12 cellular contexts compared by ENCODE assay signal in the genomic region with DNA sequence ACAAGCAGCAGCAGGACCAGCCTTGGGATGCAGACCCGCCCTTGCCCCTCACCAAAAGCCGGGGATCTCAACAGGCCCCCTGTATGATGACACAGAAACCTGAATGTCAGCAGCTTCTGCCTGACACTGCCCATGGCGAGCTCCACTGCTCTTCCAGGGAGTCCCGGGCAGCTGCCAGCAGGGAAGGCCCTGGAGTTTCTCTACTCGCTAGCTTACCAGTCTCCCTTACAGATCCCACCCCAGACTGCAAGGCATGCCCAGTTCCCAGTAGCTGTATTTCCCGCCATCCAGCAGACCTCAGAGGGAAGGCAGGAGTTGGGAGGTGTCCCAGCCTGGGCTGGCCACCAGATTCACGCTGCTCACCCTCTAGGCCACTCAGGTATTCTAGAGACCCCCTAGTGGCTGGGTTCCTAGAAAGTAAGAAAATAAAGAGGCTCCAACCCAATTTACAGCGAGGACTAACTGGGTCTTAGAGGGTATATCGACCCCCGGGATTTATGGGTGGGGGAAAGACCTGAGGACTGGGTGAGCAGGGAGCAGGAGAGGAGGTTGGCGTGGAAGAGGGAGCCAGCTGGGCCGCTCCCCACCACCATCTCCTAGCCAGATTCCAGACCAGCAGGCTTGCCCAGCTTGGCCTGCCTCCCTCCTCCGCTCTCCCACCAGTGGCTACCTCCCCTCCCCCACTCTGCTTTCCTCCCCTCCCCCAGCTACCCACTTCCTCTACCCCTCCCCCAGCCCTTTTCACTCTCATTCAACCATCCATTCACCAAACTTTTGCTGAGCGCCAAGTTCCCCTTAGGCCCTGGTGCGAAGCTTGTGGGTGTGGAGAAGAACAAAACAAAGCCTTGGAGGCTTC. TPM values are rescaled to one million over a fixed set of nuclear protein-coding genes. Genes with fewer than 3 reads are reported as not detected.
DNase-seq lines count a peak whose midpoint lies in the region; ATAC-seq, FAIRE-seq and TF ChIP-seq lines count a peak whose summit lies in the region.
"Had no signal": no experiment of that assay in that cellular context is flagged by ENCODE, and none has a peak within 500 bp of the region (broad histone marks: within the 10 kb centered on the region; RNA-seq: fewer than 3 reads in every experiment).

No MANE protein-coding gene starts in this region.

- no peak for FAIRE-seq in kidney (lab: Jason Lieb, UNC)

- H3K9me3 Mint-ChIP-seq in GM23338 = no peaks in the 10 kb centered on the region; the same call in 1 of the 3 replicates

- H3K4me3 ChIP-seq in GM23338 (peak overlapping the region; percentile 42), kidney (ENCODE audit: low read length in 2 of 2) (no peak overlapping the region)
- H3K4me3 ChIP-seq: HAP-1, left ventricle myocardium inferior had no signal

- H3F3A ChIP-seq in GM23338 (replicated peaks; ENCODE audit: low read depth) = peaks cover 29% of the 10 kb centered on the region; the same call in 1 of the 2 replicates

- H3K4me1 ChIP-seq in GM23338 (ENCODE audit: insufficient read depth) (peaks cover 50% of the 10 kb centered on the region), kidney (ENCODE audit: control insufficient read depth in 1 of 2, insufficient read depth in 1 of 2, low read depth in 1 of 2, low read length in 2 of 2) (peaks cover 0 to 7% of the 10 kb centered on the region in 2 donors)

- H3K27ac ChIP-seq in C4-2B (peak overlapping the region; percentile 100; the same call in 1 of the 2 replicates), GM23338 (ENCODE audit: low read depth) (peak overlapping the region; percentile 96), kidney (ENCODE audit: low read depth in 2 of 2, low read length in 2 of 2) (no peak overlapping the region)
- H3K27ac ChIP-seq: left ventricle myocardium inferior had no signal

- H3K36me3 Mint-ChIP-seq in GM23338 (ENCODE audit: low read depth) = no peaks in the 10 kb centered on the region
- H3K36me3 Mint-ChIP-seq: activated CD8-positive, alpha-beta memory T cell treated with anti-CD3 and anti-CD28 coated beads, Interleukin-2, amount 10 ng/mL, durations not matched to agents 7 days and 5 days had no signal

- H3K9me3 ChIP-seq in kidney (ENCODE audit: control insufficient read depth in 1 of 2, low read length in 2 of 2) = no peaks in the 10 kb centered on the region
- H3K9me3 ChIP-seq: HAP-1, left ventricle myocardium inferior had no signal

- no peaks in the 10 kb centered on the region for H3K9me2 ChIP-seq in GM23338 (ENCODE audit: insufficient read depth)

- H3K79me2 ChIP-seq in GM23338 (replicated peaks; ENCODE audit: insufficient read depth) = no peaks in the 10 kb centered on the region

- DNase-seq in GM23338 (ENCODE audit: low spot score) (peak; percentile 89), SKM-1 treated with dmso at 0.1 percent for 144 hours (lab: John Stamatoyannopoulos, UW; ENCODE audit: unreplicated experiment) (peak; percentile 58), kidney (peak; percentile 60), SHP77 (lab: John Stamatoyannopoulos, UW) (no peak), NCI-H1105 (lab: John Stamatoyannopoulos, UW) (no peak), COLO668 (lab: John Stamatoyannopoulos, UW; ENCODE audit: unreplicated experiment) (no peak)
- DNase-seq in activated CD4-positive, CD25-positive, alpha-beta regulatory T cell (lab: John Stamatoyannopoulos, UW) = no peak
- DNase-seq: activated CD8-positive, alpha-beta memory T cell treated with anti-CD3 and anti-CD28 coated beads, Interleukin-2, amount 10 ng/mL, durations not matched to agents 7 days and 5 days; left ventricle myocardium inferior; NCI-H1694 treated with DMSO at 0.1 percent for 48 hours had no signal

- peaks cover 48% of the 10 kb centered on the region for H3K4me1 Mint-ChIP-seq in GM23338

- intact Hi-C loops in kidney (cut with DNase I) = no loop called here

- peak overlapping the region; percentile 97 for H3K27ac Mint-ChIP-seq in GM23338
- H3K27ac Mint-ChIP-seq: activated CD8-positive, alpha-beta memory T cell treated with anti-CD3 and anti-CD28 coated beads, Interleukin-2, amount 10 ng/mL, durations not matched to agents 7 days and 5 days had no signal

- peak overlapping the region; percentile 12; the same call in 1 of the 3 replicates for H3K4me3 Mint-ChIP-seq in GM23338
- H3K4me3 Mint-ChIP-seq: activated CD8-positive, alpha-beta memory T cell treated with anti-CD3 and anti-CD28 coated beads, Interleukin-2, amount 10 ng/mL, durations not matched to agents 7 days and 5 days had no signal

- H2AFZ ChIP-seq in GM23338 = 0 out of 2 replicates have a peak overlapping the region, but pooled peaks have one; percentile 38

- peak; percentile 39 for ATAC-seq in GM23338
- ATAC-seq: activated CD8-positive, alpha-beta memory T cell treated with anti-CD3 and anti-CD28 coated beads, Interleukin-2, amount 10 ng/mL, durations not matched to agents 7 days and 5 days had no signal

- H3K4me2 ChIP-seq in GM23338 = peak overlapping the region; percentile 83

- H3K9ac ChIP-seq in kidney (ENCODE audit: low read length in 2 of 2) = no peak overlapping the region

- no peaks in the 10 kb centered on the region for H3K27me3 ChIP-seq in GM23338 (ENCODE audit: insufficient read depth)

- H3K36me3 ChIP-seq in GM23338 (ENCODE audit: insufficient read depth) (no peaks in the 10 kb centered on the region), kidney (ENCODE audit: control insufficient read depth in 1 of 2, insufficient read depth in 2 of 2, low read length in 2 of 2) (no peaks in the 10 kb centered on the region)
- H3K36me3 ChIP-seq: HAP-1, left ventricle myocardium inferior had no signal

- peaks cover 33% of the 10 kb centered on the region for H3K27me3 Mint-ChIP-seq in GM23338 (ENCODE audit: insufficient read depth, low read depth, poor library complexity)
- H3K27me3 Mint-ChIP-seq: activated CD8-positive, alpha-beta memory T cell treated with anti-CD3 and anti-CD28 coated beads, Interleukin-2, amount 10 ng/mL, durations not matched to agents 7 days and 5 days had no signal

- H4K20me1 ChIP-seq in GM23338 (replicated peaks; ENCODE audit: insufficient read depth) = no peaks in the 10 kb centered on the region

- TF ChIP-seq CTCF in C4-2B (conservative IDR thresholded peaks at IDR 0.05) (no peak), GM23338 (conservative IDR thresholded peaks at IDR 0.05; ENCODE audit: low read depth in 2 of 2) (peak in 1 of 2 experiments; percentile 41; a peak in 3 of 4 replicates), kidney (IDR thresholded peaks at IDR 0.05; ENCODE audit: borderline replicate concordance, extremely low read depth, insufficient read depth) (no peak)

TF ChIP-seq in GM23338, 12 proteins besides CTCF, POLR2A, EP300 and RAD21:
- TF ChIP-seq, protein P1, sequence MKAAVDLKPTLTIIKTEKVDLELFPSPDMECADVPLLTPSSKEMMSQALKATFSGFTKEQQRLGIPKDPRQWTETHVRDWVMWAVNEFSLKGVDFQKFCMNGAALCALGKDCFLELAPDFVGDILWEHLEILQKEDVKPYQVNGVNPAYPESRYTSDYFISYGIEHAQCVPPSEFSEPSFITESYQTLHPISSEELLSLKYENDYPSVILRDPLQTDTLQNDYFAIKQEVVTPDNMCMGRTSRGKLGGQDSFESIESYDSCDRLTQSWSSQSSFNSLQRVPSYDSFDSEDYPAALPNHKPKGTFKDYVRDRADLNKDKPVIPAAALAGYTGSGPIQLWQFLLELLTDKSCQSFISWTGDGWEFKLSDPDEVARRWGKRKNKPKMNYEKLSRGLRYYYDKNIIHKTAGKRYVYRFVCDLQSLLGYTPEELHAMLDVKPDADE (IDR thresholded peaks at IDR 0.05) = peak; percentile 48; the same call in 1 of the 2 replicates
- TF ChIP-seq JUNB (IDR thresholded peaks at IDR 0.05; ENCODE audit: unreplicated experiment) = no peak
TF ChIP-seq in GM23338: peak in this region for 1.

RNA-seq across cellular contexts. Expression of a gene that starts 9.7 kb away (rescaled TPM):
- 1,700 and 2,052 TPM in 2 replicates for total RNA-seq in GM23338 (2014; rRNA removed; shearing (Covaris generic))
- 1,386 and 1,411 TPM in 2 replicates for polyA plus RNA-seq in GM23338 (2016; fragmentation: Nextera tagmentation; extraction: Ambion mirVana)
- total RNA-seq in kidney = 46.5 TPM
- polyA plus RNA-seq in kidney (ENCODE audit: insufficient read depth, low read depth, low replicate concordance) = 27.1 TPM

RNA-seq across cellular contexts. Expression of a gene that starts 21.8 kb away (rescaled TPM):
- total RNA-seq in GM23338 (2014; rRNA removed; shearing (Covaris generic)) = 5.0 and 9.0 TPM in 2 replicates
- polyA plus RNA-seq in GM23338 (2016; fragmentation: Nextera tagmentation; extraction: Ambion mirVana) (15.9 and 17.0 TPM in 2 replicates), kidney (ENCODE audit: insufficient read depth, low read depth, low replicate concordance) (53.5 TPM)
- total RNA-seq in kidney = 22.6 TPM

Comparison
In these comparisons a context has a peak if more than half of its experiments do, and no peak if none do; other contexts are left out.
1. H3K27ac ChIP-seq: peak in C4-2B (single experiment) and GM23338 (single experiment); none in kidney (0 of 2).
2. DNase-seq: peak in GM23338 (single experiment), SKM-1 treated with dmso at 0.1 percent for 144 hours (single experiment) and kidney (single experiment); none in SHP77 (0 of 2), activated CD4-positive, CD25-positive, alpha-beta regulatory T cell (0 of 4), NCI-H1105 (single experiment) and COLO668 (single experiment).
3. RNA of a gene that starts 9.7 kb away (total RNA-seq): 1,700 to 2,052 TPM in GM23338; 46.5 TPM in kidney (single experiment); every median in the first group is over 10 times any median in the second.